8 cellular contexts compared by ENCODE assay signal in the genomic region with DNA sequence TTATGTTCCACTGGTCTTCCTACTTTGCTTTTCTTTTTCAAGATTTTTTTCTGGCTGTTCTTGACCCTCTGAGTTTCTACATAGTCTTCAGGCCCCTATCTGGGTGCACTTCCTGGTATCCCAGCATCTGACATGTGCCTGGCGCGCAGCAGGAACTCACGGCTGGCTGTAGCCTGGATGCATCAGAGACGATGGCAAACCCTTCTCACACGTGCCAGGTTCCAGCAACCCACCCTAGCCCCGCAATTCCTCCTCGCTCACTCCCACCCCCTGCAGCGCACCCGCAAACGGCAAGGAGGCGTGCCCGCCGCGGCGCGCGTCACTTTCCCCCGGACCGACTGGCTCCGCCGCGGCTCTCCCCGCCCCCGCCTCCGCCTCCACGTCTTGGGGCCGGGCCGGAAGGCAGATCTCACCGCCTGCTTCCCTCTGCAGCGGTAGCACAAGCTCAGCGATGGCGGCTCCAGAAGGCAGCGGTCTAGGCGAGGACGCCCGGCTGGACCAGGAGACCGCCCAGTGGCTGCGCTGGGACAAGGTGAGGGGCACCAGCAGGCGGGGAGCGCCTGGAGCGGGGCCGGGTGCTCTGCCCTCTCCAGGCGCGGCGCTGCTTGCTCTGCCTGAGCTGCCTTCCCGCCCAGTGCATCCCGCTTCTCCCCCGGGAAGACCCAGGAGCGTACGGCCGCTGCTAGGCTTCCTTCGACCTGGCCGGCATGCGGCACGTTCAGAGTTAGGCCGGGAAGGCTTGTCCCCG. TPM values are rescaled to one million over a fixed set of nuclear protein-coding genes. Genes with fewer than 3 reads are reported as not detected.
DNase-seq lines count a peak whose midpoint lies in the region; ATAC-seq, FAIRE-seq and TF ChIP-seq lines count a peak whose summit lies in the region.

A gene (plus strand): TSS at position 405 of the 748 bp plus-strand sequence. CDS start 47 bp downstream, at position 452.

- peak; percentile 95 for ATAC-seq in GM19468 (IDR thresholded peaks at IDR 0.05; ENCODE audit: extremely low read depth, unreplicated experiment)

- peaks cover under 1 to 3% of the 10 kb centered on the region in 2 experiments for H3K36me3 ChIP-seq in endothelial cell of umbilical vein (ENCODE audit: control insufficient read depth in 2 of 2, extremely low read depth in 1 of 2, insufficient read depth in 2 of 2, low read length in 2 of 2)

- peak; percentile 87 for TF ChIP-seq POLR2A in endothelial cell of umbilical vein (IDR thresholded peaks at IDR 0.05; ENCODE audit: low read depth, low read length)

- peak in 1 of 2 donors; percentile 16 for TF ChIP-seq CTCF in endothelial cell of umbilical vein (IDR thresholded peaks at IDR 0.05; ENCODE audit: extremely low read depth in 1 of 2, insufficient read depth in 1 of 2, low read depth in 1 of 2, low read length in 2 of 2)

- H2AFZ ChIP-seq in endothelial cell of umbilical vein (ENCODE audit: low read depth, low read length) = peak within 1 kb of the TSS; percentile 93

- H3K9me3 ChIP-seq in endothelial cell of umbilical vein (replicated peaks; ENCODE audit: control insufficient read depth, insufficient read depth, low read length) = no peaks in the 10 kb centered on the region

- peaks cover 25% of the 10 kb centered on the region for H3K79me2 ChIP-seq in endothelial cell of umbilical vein (ENCODE audit: control insufficient read depth, insufficient read depth, low read length)

- H3K4me3 ChIP-seq in endothelial cell of umbilical vein (replicated peaks in 1 of 3; ENCODE audit: insufficient read depth in 1 of 3, low read depth in 1 of 3, low read length in 3 of 3) = peak within 1 kb of the TSS; percentile 45 to 96 (median 95)

- H3K27ac ChIP-seq in endothelial cell of umbilical vein (ENCODE audit: insufficient read depth, low read depth, low read length) = peak within 1 kb of the TSS; percentile 56

- no peaks in the 10 kb centered on the region for H3K27me3 ChIP-seq in endothelial cell of umbilical vein (ENCODE audit: control insufficient read depth in 2 of 2, insufficient read depth in 2 of 2, low read length in 2 of 2)

- no peaks in the 10 kb centered on the region for H3K9me1 ChIP-seq in endothelial cell of umbilical vein (replicated peaks; ENCODE audit: control insufficient read depth, extremely low read depth, insufficient read depth, low read length)

- peak within 1 kb of the TSS; percentile 74 for H3K9ac ChIP-seq in endothelial cell of umbilical vein (replicated peaks; ENCODE audit: extremely low read depth, insufficient read depth, low read length)

- H3K4me1 ChIP-seq in endothelial cell of umbilical vein (ENCODE audit: control insufficient read depth, extremely low read depth, insufficient read depth, low read length) = peaks cover 19% of the 10 kb centered on the region

- CTCF ChIA-PET in endothelial cell of umbilical vein (lab: Charles Lee) = interaction anchor here (0.7 to 2.9 kb wide), 19 partner anchors 11 to 374 kb away, joined by 3 to 21 read pairs (median 4); a partner anchor contains a TSS

- BruUV-seq in endothelial cell of umbilical vein (replicated peaks; lab: Mats Ljungman, UMichigan) = no TSS peak

- DNase-seq in COLO829 (ENCODE audit: low spot score) (peak; percentile 35), HS-5 (ENCODE audit: low read depth) (peak; percentile 53), NOMO-1 (lab: John Stamatoyannopoulos, UW; ENCODE audit: unreplicated experiment in 2 of 2) (peak; percentile 76 to 91), endothelial cell of umbilical vein (ENCODE audit: low read depth, low spot score) (peak; percentile 91), middle frontal gyrus (ENCODE audit: extremely low spot score, low spot score) (peak; percentile 62)
- DNase-seq in activated CD8-positive, alpha-beta memory T cell treated with anti-CD3 and anti-CD28 coated beads, Interleukin-2, amount 50 U/mL, for 24 hours (ENCODE audit: extremely low read depth) = peak; percentile 75
- DNase-seq in stimulated activated CD8-positive, alpha-beta memory T cell treated with anti-CD3 and anti-CD28 coated beads, Interleukin-4, amount 100 ng/mL, for 1 hour (ENCODE audit: low read depth in 2 of 2, low spot score in 1 of 2) = peak; percentile 72 to 79

- FAIRE-seq in endothelial cell of umbilical vein (lab: Jason Lieb, UNC) = peak; percentile 81

- H3K4me2 ChIP-seq in endothelial cell of umbilical vein (ENCODE audit: insufficient read depth, low read length) = peak within 1 kb of the TSS; percentile 88

- POLR2A ChIA-PET in endothelial cell of umbilical vein (lab: Charles Lee) = interaction anchor here (1.0 to 1.5 kb wide), 3 partner anchors 10 to 160 kb away, joined by 4 to 14 read pairs (median 6); no protein-coding TSS in a partner anchor

- dilution Hi-C loops in endothelial cell of umbilical vein (cut with MboI; ENCODE audit: extremely low pct_ligation_motif_present, low sequenced_read_pairs) = no loop called here

- intact Hi-C loops in endothelial cell of umbilical vein (cut with micrococcal nuclease) = loop anchor here (1.0 to 2.0 kb wide), 2 partner anchors 11 to 64 kb away; a partner anchor contains a TSS

- H4K20me1 ChIP-seq in endothelial cell of umbilical vein (replicated peaks; ENCODE audit: control insufficient read depth, extremely low read depth, insufficient read depth, low read length) = no peaks in the 10 kb centered on the region

TF ChIP-seq in endothelial cell of umbilical vein, 7 proteins besides CTCF, POLR2A, EP300 and RAD21:
- TF ChIP-seq JUN (IDR thresholded peaks at IDR 0.05; ENCODE audit: borderline replicate concordance, insufficient read depth, insufficient read length, low read depth) (no peak), EZH2 (IDR thresholded peaks at IDR 0.05; ENCODE audit: borderline replicate concordance, low read depth, low read length, severe bottlenecking) (no peak), MYC (IDR thresholded peaks at IDR 0.05; ENCODE audit: low read depth, low read length) (no peak), GATA2 (IDR thresholded peaks at IDR 0.05; ENCODE audit: insufficient read depth, insufficient read length, low read depth, low read length) (no peak), FOS (IDR thresholded peaks at IDR 0.05; ENCODE audit: borderline replicate concordance, insufficient read depth, low read length) (no peak), POLR2AphosphoS5 (IDR thresholded peaks at IDR 0.05; ENCODE audit: insufficient read depth, low read depth, low read length) (peak; percentile 91)
- TF ChIP-seq, protein P1, sequence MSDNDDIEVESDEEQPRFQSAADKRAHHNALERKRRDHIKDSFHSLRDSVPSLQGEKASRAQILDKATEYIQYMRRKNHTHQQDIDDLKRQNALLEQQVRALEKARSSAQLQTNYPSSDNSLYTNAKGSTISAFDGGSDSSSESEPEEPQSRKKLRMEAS (IDR thresholded peaks at IDR 0.05; ENCODE audit: insufficient read depth, insufficient read length) = no peak

RNA-seq across cellular contexts. Expression of the gene that starts here (rescaled TPM):
- total RNA-seq in endothelial cell of umbilical vein = 45.8 and 53.9 TPM in 2 replicates
- polyA plus RNA-seq in endothelial cell of umbilical vein = 11.2 and 17.9 TPM in 2 replicates
- polyA plus RNA-seq in endothelial cell of umbilical vein (2011; cell fraction: cytosol; rRNA removed) = 23.1 and 24.8 TPM in 2 replicates
- 42.4 and 43.4 TPM in 2 replicates for polyA plus RNA-seq in endothelial cell of umbilical vein (2011; cell fraction: nucleus; rRNA removed)
- 35.0 and 48.9 TPM in 2 replicates for polyA plus RNA-seq in endothelial cell of umbilical vein (2012)
- polyA minus RNA-seq in endothelial cell of umbilical vein = 17.2 and 19.2 TPM in 2 replicates
- polyA minus RNA-seq in endothelial cell of umbilical vein (2011; cell fraction: cytosol; rRNA and poly(A)+ RNA removed) = 13.5 TPM
- polyA minus RNA-seq in endothelial cell of umbilical vein (2011; cell fraction: nucleus; rRNA and poly(A)+ RNA removed) = 16.8 and 17.5 TPM in 2 replicates

Comparison
In these comparisons a context has a peak if more than half of its experiments do, and no peak if none do; other contexts are left out.
1. Peak in every context shown above with its lines: DNase-seq, ATAC-seq, H3K4me3 ChIP-seq and H3K27ac ChIP-seq.
2. DNase-seq: peak in every context shown above with its lines; median percentile 91 in endothelial cell of umbilical vein; 84 in NOMO-1; 76 in stimulated activated CD8-positive, alpha-beta memory T cell treated with anti-CD3 and anti-CD28 coated beads, Interleukin-4, amount 100 ng/mL, for 1 hour; 75 in activated CD8-positive, alpha-beta memory T cell treated with anti-CD3 and anti-CD28 coated beads, Interleukin-2, amount 50 U/mL, for 24 hours; 62 in middle frontal gyrus; 53 in HS-5; 35 in COLO829.